10 cellular contexts compared by ENCODE assay signal in genomic region chr6:150409576-150410066, GRCh38. TPM values are rescaled to one million over a fixed set of nuclear protein-coding genes. Genes with fewer than 3 reads are reported as not detected.
DNase-seq lines count a peak whose midpoint lies in the region; FAIRE-seq and TF ChIP-seq lines count a peak whose summit lies in the region.
"Had no signal": no experiment of that assay in that cellular context is flagged by ENCODE, and none has a peak within 500 bp of the region (broad histone marks: within the 10 kb centered on the region; RNA-seq: fewer than 3 reads in every experiment).

No MANE protein-coding gene starts in this region.

- no peak for TF ChIP-seq CTCF in astrocyte of the spinal cord (IDR thresholded peaks at IDR 0.05; ENCODE audit: low read depth, low read length)
- no peak for TF ChIP-seq CTCF in mesothelial cell of epicardium (IDR thresholded peaks at IDR 0.05; ENCODE audit: unreplicated experiment)

- H3K9me3 Mint-ChIP-seq in mesothelial cell of epicardium: peaks cover 7% of the 10 kb centered on the region

- no peak overlapping the region for H3K4me3 Mint-ChIP-seq in mesothelial cell of epicardium
- H3K4me3 Mint-ChIP-seq: stimulated activated effector memory CD8-positive, alpha-beta T cell treated with anti-CD3 and anti-CD28 coated beads, Interleukin-12 subunit alpha, Interleukin-12 subunit beta, amount 100 ng/mL, for 72 hours had no signal

- H3K27me3 Mint-ChIP-seq in mesothelial cell of epicardium (ENCODE audit: low read depth): no peaks in the 10 kb centered on the region

- FAIRE-seq in GM19239 (lab: Jason Lieb, UNC): no peak

- in situ Hi-C loops in astrocyte of the spinal cord (cut with HindIII; ENCODE audit: low sequenced_read_pairs): no loop called here

- no peak overlapping the region for H3K4me3 ChIP-seq in astrocyte of the spinal cord (ENCODE audit: low read depth, low read length)

- H3K36me3 Mint-ChIP-seq in mesothelial cell of epicardium: no peaks in the 10 kb centered on the region
- H3K36me3 Mint-ChIP-seq: stimulated activated effector memory CD8-positive, alpha-beta T cell treated with anti-CD3 and anti-CD28 coated beads, Interleukin-12 subunit alpha, Interleukin-12 subunit beta, amount 100 ng/mL, for 72 hours had no signal

- H3K27ac Mint-ChIP-seq in mesothelial cell of epicardium: peak overlapping the region; percentile 79
- H3K27ac Mint-ChIP-seq: stimulated activated effector memory CD8-positive, alpha-beta T cell treated with anti-CD3 and anti-CD28 coated beads, Interleukin-12 subunit alpha, Interleukin-12 subunit beta, amount 100 ng/mL, for 72 hours had no signal

- peak; percentile 82 for DNase-seq in DMS153 (lab: John Stamatoyannopoulos, UW)
- peak; percentile 90 for DNase-seq in NCI-H146 treated with DMSO at 0.1 percent for 48 hours (lab: John Stamatoyannopoulos, UW; ENCODE audit: unreplicated experiment)
- DNase-seq in astrocyte of the spinal cord (ENCODE audit: low read depth, low spot score): peak; percentile 10
- DNase-seq in mesothelial cell of epicardium (ENCODE audit: low spot score in 2 of 2, unreplicated experiment in 2 of 2): no peak
- no peak for DNase-seq in HK-2 (ENCODE audit: unreplicated experiment)
- DNase-seq in activated CD4-positive, alpha-beta T cell treated with anti-CD3 and anti-CD28 coated beads for 1 hour: no peak
- DNase-seq in stimulated activated CD4-positive, alpha-beta T cell treated with anti-CD3 and anti-CD28 coated beads, Interleukin-4, amount 100 ng/mL, for 4 hours: no peak
- DNase-seq in GM19239 (ENCODE audit: insufficient read length, low spot score): no peak
- DNase-seq: NCI-H187 treated with DMSO at 0.1 percent for 48 hours had no signal

- peaks cover 60% of the 10 kb centered on the region for H3K4me1 Mint-ChIP-seq in mesothelial cell of epicardium
- H3K4me1 Mint-ChIP-seq: stimulated activated effector memory CD8-positive, alpha-beta T cell treated with anti-CD3 and anti-CD28 coated beads, Interleukin-12 subunit alpha, Interleukin-12 subunit beta, amount 100 ng/mL, for 72 hours had no signal

RNA-seq across cellular contexts. Expression of gene IYD, which starts 40.8 kb away (rescaled TPM):
- not detected in 3 replicates for total RNA-seq in mesothelial cell of epicardium

Comparison
In these comparisons a context has a peak if more than half of its experiments do, and no peak if none do; other contexts are left out.
1. DNase-seq: peak in DMS153 (single experiment), NCI-H146 treated with DMSO at 0.1 percent for 48 hours (single experiment) and astrocyte of the spinal cord (single experiment); none in mesothelial cell of epicardium (0 of 2), HK-2 (single experiment), activated CD4-positive, alpha-beta T cell treated with anti-CD3 and anti-CD28 coated beads for 1 hour (single experiment), stimulated activated CD4-positive, alpha-beta T cell treated with anti-CD3 and anti-CD28 coated beads, Interleukin-4, amount 100 ng/mL, for 4 hours (0 of 2) and GM19239 (single experiment).